ENCODE assay signal across 1 cellular context in genomic region chr7:128155100-128155763, GRCh38.
TF ChIP-seq lines count a peak whose summit lies in the region.

No MANE protein-coding gene starts in this region.

TF ChIP-seq in HepG2, 621 proteins besides CTCF, POLR2A, EP300 and RAD21 (continued from another document):
- TF ChIP-seq USF2 (IDR thresholded peaks at IDR 0.05; ENCODE audit: low read depth, low read length) (peak; percentile 36; the same call in 1 of the 2 replicates), USF2 (CRISPR knock-in tag; IDR thresholded peaks at IDR 0.05; ENCODE audit: borderline replicate concordance) (no peak), BCLAF1 (IDR thresholded peaks at IDR 0.05) (no peak), MAFK (conservative IDR thresholded peaks at IDR 0.05 in 1 of 2, IDR thresholded peaks at IDR 0.05 in 1 of 2; ENCODE audit: low read length in 2 of 2) (peak; percentile 13 to 62; a peak in 2 of 4 replicates)
